In genomic region chr6:111687652-111688051, GRCh38 we compare ENCODE assay signal across 20 cellular contexts.
DNase-seq lines count a peak whose midpoint lies in the region; ATAC-seq and TF ChIP-seq lines count a peak whose summit lies in the region.
"Had no signal": no experiment of that assay in that cellular context is flagged by ENCODE, and none has a peak within 500 bp of the region (broad histone marks: within the 10 kb centered on the region; RNA-seq: fewer than 3 reads in every experiment).

No MANE protein-coding gene starts in this region.

- H3K27me3 ChIP-seq in CD4-positive, alpha-beta T cell (ENCODE audit: control insufficient read depth, insufficient read depth, low read length), result no peaks in the 10 kb centered on the region
- H3K27me3 ChIP-seq: SJSA1 had no signal

- no peak overlapping the region for H3K4me3 Mint-ChIP-seq in CD4-positive, alpha-beta T cell
- H3K4me3 Mint-ChIP-seq in WTC11 (no peak overlapping the region), immature natural killer cell (no peak overlapping the region)
- H3K4me3 Mint-ChIP-seq: activated T-cell treated with anti-CD3 and anti-CD28 coated beads, Interleukin-2, amount 50 U/mL, for 4 hours; stimulated activated naive B cell treated with anti-CD40 and anti-IgM and Interleukin-4, amounts not matched to agents 10 μg/mL and 1 μg/mL and 100 μg/mL, for 72 hours had no signal

- DNase-seq in NCI-H1105 treated with DMSO at 0.1 percent for 48 hours (lab: John Stamatoyannopoulos, UW) (peak; percentile 11), NCI-H1105 (lab: John Stamatoyannopoulos, UW) (no peak), WTC11 (ENCODE audit: low spot score) (no peak), immature natural killer cell (no peak), Right ventricle myocardium inferior (ENCODE audit: missing footprints) (no peak)
- no peak for DNase-seq in CD4-positive, alpha-beta T cell
- DNase-seq: activated CD4-positive, alpha-beta T cell treated with anti-CD3 and anti-CD28 coated beads for 1 hour; activated T-cell treated with anti-CD3 and anti-CD28 coated beads, Interleukin-2, amount 50 U/mL, for 4 hours; central memory CD4-positive, alpha-beta T cell; HCEC 1CT; islet precursor cell; mesendoderm; NCI-H1417 treated with DMSO at 0.1 percent for 48 hours; psoas muscle; stimulated activated naive B cell treated with anti-CD40 and anti-IgM and Interleukin-4, amounts not matched to agents 10 μg/mL and 1 μg/mL and 100 μg/mL, for 72 hours; T1000 had no signal

- ATAC-seq in CD4-positive, alpha-beta T cell (ENCODE audit: poor library complexity), result no peak
- ATAC-seq in WTC11 (no peak), Right ventricle myocardium inferior (no peak), GM19324 (IDR thresholded peaks at IDR 0.05; ENCODE audit: low FRiP score, unreplicated experiment) (no peak), GM21381 (IDR thresholded peaks at IDR 0.05; ENCODE audit: unreplicated experiment) (no peak)
- ATAC-seq: activated T-cell treated with anti-CD3 and anti-CD28 coated beads, Interleukin-2, amount 50 U/mL, for 4 hours; psoas muscle; stimulated activated naive B cell treated with anti-CD40 and anti-IgM and Interleukin-4, amounts not matched to agents 10 μg/mL and 1 μg/mL and 100 μg/mL, for 72 hours had no signal

- H3K4me1 Mint-ChIP-seq in CD4-positive, alpha-beta T cell (ENCODE audit: low read depth), result peaks cover 80% of the 10 kb centered on the region
- H3K4me1 Mint-ChIP-seq in WTC11 (peaks cover 20% of the 10 kb centered on the region), immature natural killer cell (peaks cover 51 to 79% of the 10 kb centered on the region in 2 donors)

- H3K27ac Mint-ChIP-seq in CD4-positive, alpha-beta T cell, result peak overlapping the region; percentile 81
- H3K27ac Mint-ChIP-seq in WTC11 (0 out of 2 replicates have a peak overlapping the region, but pooled peaks have one; percentile 5), immature natural killer cell (peak overlapping the region; percentile 61 to 85 (median 72))
- H3K27ac Mint-ChIP-seq: stimulated activated naive B cell treated with anti-CD40 and anti-IgM and Interleukin-4, amounts not matched to agents 10 μg/mL and 1 μg/mL and 100 μg/mL, for 72 hours had no signal

- H3K9me3 Mint-ChIP-seq in CD4-positive, alpha-beta T cell, result no peaks in the 10 kb centered on the region
- H3K9me3 Mint-ChIP-seq in WTC11 (no peaks in the 10 kb centered on the region), immature natural killer cell (no peaks in the 10 kb centered on the region)
- H3K9me3 Mint-ChIP-seq: activated T-cell treated with anti-CD3 and anti-CD28 coated beads, Interleukin-2, amount 50 U/mL, for 4 hours; stimulated activated naive B cell treated with anti-CD40 and anti-IgM and Interleukin-4, amounts not matched to agents 10 μg/mL and 1 μg/mL and 100 μg/mL, for 72 hours; type B pancreatic cell had no signal

- intact Hi-C loops in CD4-positive, alpha-beta T cell (cut with DNase I, micrococcal nuclease), result no loop called here
- intact Hi-C loops in Right ventricle myocardium inferior (cut with DNase I), result no loop called here

- TF ChIP-seq CTCF in CD4-positive, alpha-beta T cell (IDR thresholded peaks at IDR 0.05), result no peak
- no peak for TF ChIP-seq CTCF in WTC11 (IDR thresholded peaks at IDR 0.05)

- no peaks in the 10 kb centered on the region for H3K9me3 ChIP-seq in CD4-positive, alpha-beta T cell (ENCODE audit: control insufficient read depth, low read length)
- H3K9me3 ChIP-seq: psoas muscle, SJSA1 had no signal

- CTCF ChIA-PET in CD4-positive, alpha-beta T cell (lab: Charles Lee), result interaction anchor here (1.3 kb wide), 1 partner anchor 356 kb away, joined by 3 read pairs; no protein-coding TSS in a partner anchor
- CTCF ChIA-PET in WTC11 (lab: Charles Lee), result interaction anchor here (0.7 kb wide), 1 partner anchor 356 kb away, joined by 3 read pairs; no protein-coding TSS in a partner anchor

- H3K27me3 Mint-ChIP-seq in CD4-positive, alpha-beta T cell, result no peaks in the 10 kb centered on the region
- H3K27me3 Mint-ChIP-seq in WTC11 (ENCODE audit: low read depth) (no peaks in the 10 kb centered on the region), immature natural killer cell (ENCODE audit: low read depth in 3 of 3) (peaks cover under 1 to 60% (median 26%) of the 10 kb centered on the region in 3 donors)
- H3K27me3 Mint-ChIP-seq: stimulated activated naive B cell treated with anti-CD40 and anti-IgM and Interleukin-4, amounts not matched to agents 10 μg/mL and 1 μg/mL and 100 μg/mL, for 72 hours; type B pancreatic cell had no signal

- no peak overlapping the region for H3K27ac ChIP-seq in CD4-positive, alpha-beta T cell (ENCODE audit: low read depth, low read length)
- H3K27ac ChIP-seq: psoas muscle, SJSA1 had no signal

- H3K36me3 Mint-ChIP-seq in CD4-positive, alpha-beta T cell (ENCODE audit: low read depth), result peaks cover 99% of the 10 kb centered on the region
- H3K36me3 Mint-ChIP-seq in WTC11 (peaks cover 7% of the 10 kb centered on the region; the same call in 1 of the 2 replicates), immature natural killer cell (peaks cover 19 to 74% (median 54%) of the 10 kb centered on the region in 3 donors)

- POLR2A ChIA-PET in CD4-positive, alpha-beta T cell (lab: Charles Lee), result no interaction called here
- POLR2A ChIA-PET in WTC11 (lab: Charles Lee), result interaction anchor here (0.6 kb wide), 1 partner anchor 12 kb away, joined by 3 read pairs; no protein-coding TSS in a partner anchor

TF ChIP-seq in WTC11, 78 proteins besides CTCF, POLR2A, EP300 and RAD21 (continues in another document):
- no peak for TF ChIP-seq NR2C2 (CRISPR knock-in tag; IDR thresholded peaks at IDR 0.05)
- TF ChIP-seq JUN (CRISPR knock-in tag; IDR thresholded peaks at IDR 0.05), result no peak
- TF ChIP-seq ARID4B (CRISPR knock-in tag; IDR thresholded peaks at IDR 0.05; ENCODE audit: borderline replicate concordance), result no peak
- no peak for TF ChIP-seq JAZF1 (CRISPR knock-in tag; IDR thresholded peaks at IDR 0.05)
- TF ChIP-seq PRDM15 (CRISPR knock-in tag; IDR thresholded peaks at IDR 0.05), result no peak
- TF ChIP-seq ZNF396 (CRISPR knock-in tag; IDR thresholded peaks at IDR 0.05; ENCODE audit: borderline replicate concordance), result no peak
- no peak for TF ChIP-seq GABPB1 (CRISPR knock-in tag; IDR thresholded peaks at IDR 0.05)

Comparison
In these comparisons a context has a peak if more than half of its experiments do, and no peak if none do; other contexts are left out.
1. H3K27ac Mint-ChIP-seq: peak in every context shown above with its lines; median percentile 81 in CD4-positive, alpha-beta T cell; 72 in immature natural killer cell; 5 in WTC11.